22 cellular contexts compared by ENCODE assay signal in genomic region chr14:97282644-97283403, GRCh38.
"Had no signal": no experiment of that assay in that cellular context is flagged by ENCODE, and none has a peak within 500 bp of the region (broad histone marks: within the 10 kb centered on the region; RNA-seq: fewer than 3 reads in every experiment).

No MANE protein-coding gene starts in this region.

- ATAC-seq: esophagus mucosa; foreskin keratinocyte; heart right ventricle; mucosa of descending colon; natural killer cell treated with Interleukin-12 subunit alpha and Interleukin-12 subunit beta and Interleukin-15 and Interleukin-18, amount 100 ng/mL, for 72 hours; upper lobe of right lung had no signal

- H3K4me1 Mint-ChIP-seq: central memory CD8-positive, alpha-beta T cell had no signal

- H3K27ac Mint-ChIP-seq: activated naive CD4-positive, alpha-beta T cell treated with anti-CD3 and anti-CD28 coated beads for 36 hours; activated T-cell treated with anti-CD3 and anti-CD28 coated beads, Interleukin-2, amount 50 U/mL, for 72 hours; dendritic cell treated with granulocyte-macrophage colony-stimulating factor and Interleukin-4, amounts not matched to agents 40 ng/mL and 50 ng/mL, for 4 days; natural killer cell treated with Interleukin-12 subunit alpha and Interleukin-12 subunit beta and Interleukin-15 and Interleukin-18, amount 100 ng/mL, for 72 hours had no signal

- H3K9me3 ChIP-seq: heart right ventricle, left ventricle myocardium inferior, mucosa of descending colon, right atrium auricular region, suprapubic skin, tibial artery, upper lobe of right lung had no signal

- H3K4me3 Mint-ChIP-seq: activated naive CD4-positive, alpha-beta T cell treated with anti-CD3 and anti-CD28 coated beads for 36 hours; activated T-cell treated with anti-CD3 and anti-CD28 coated beads, Interleukin-2, amount 50 U/mL, for 72 hours; central memory CD8-positive, alpha-beta T cell; dendritic cell treated with granulocyte-macrophage colony-stimulating factor and Interleukin-4, amounts not matched to agents 40 ng/mL and 50 ng/mL, for 4 days; endodermal cell; natural killer cell treated with Interleukin-12 subunit alpha and Interleukin-12 subunit beta and Interleukin-15 and Interleukin-18, amount 100 ng/mL, for 72 hours had no signal

- H3K36me3 Mint-ChIP-seq: natural killer cell treated with Interleukin-12 subunit alpha and Interleukin-12 subunit beta and Interleukin-15 and Interleukin-18, amount 100 ng/mL, for 72 hours had no signal

- H3K9me3 Mint-ChIP-seq: activated naive CD4-positive, alpha-beta T cell treated with anti-CD3 and anti-CD28 coated beads for 36 hours; activated T-cell treated with anti-CD3 and anti-CD28 coated beads, Interleukin-2, amount 50 U/mL, for 72 hours; central memory CD8-positive, alpha-beta T cell; dendritic cell treated with granulocyte-macrophage colony-stimulating factor and Interleukin-4, amounts not matched to agents 40 ng/mL and 50 ng/mL, for 4 days; endodermal cell; natural killer cell treated with Interleukin-12 subunit alpha and Interleukin-12 subunit beta and Interleukin-15 and Interleukin-18, amount 100 ng/mL, for 72 hours had no signal

- DNase-seq: activated CD4-positive, alpha-beta T cell treated with anti-CD3 and anti-CD28 coated beads, Interleukin-2, amount 50 U/mL, for 4 hours; activated effector memory CD4-positive, alpha-beta T cell treated with Interleukin-2 at 50 U/mL for 16 hours; activated naive CD4-positive, alpha-beta T cell treated with anti-CD3 and anti-CD28 coated beads for 36 hours; activated T-cell treated with anti-CD3 and anti-CD28 coated beads for 4 hours; activated T-cell treated with anti-CD3 and anti-CD28 coated beads, Interleukin-2, amount 50 U/mL, for 72 hours; endodermal cell; foreskin keratinocyte; heart right ventricle; left ventricle myocardium inferior; mucosa of descending colon; stimulated activated CD4-positive, alpha-beta T cell treated with anti-CD3 and anti-CD28 coated beads, Interleukin-15, amount 100 ng/mL, for 24 hours; stimulated activated CD4-positive, alpha-beta T cell treated with anti-CD3 and anti-CD28 coated beads, Interleukin-2, amount 100 ng/mL, for 24 hours; stimulated activated naive CD4-positive, alpha-beta T cell; T-helper 2 cell; tibial artery; upper lobe of right lung had no signal
